24 cellular contexts compared by ENCODE assay signal in genomic region chr6:24961852-24962251, GRCh38. TPM values are rescaled to one million over a fixed set of nuclear protein-coding genes. Genes with fewer than 3 reads are reported as not detected.
DNase-seq lines count a peak whose midpoint lies in the region; ATAC-seq, FAIRE-seq and TF ChIP-seq lines count a peak whose summit lies in the region.
"Had no signal": no experiment of that assay in that cellular context is flagged by ENCODE, and none has a peak within 500 bp of the region (broad histone marks: within the 10 kb centered on the region; RNA-seq: fewer than 3 reads in every experiment).

No MANE protein-coding gene starts in this region.

- intact Hi-C loops in uterus (cut with DNase I; ENCODE audit: low total_unique reads) (no loop called here), upper lobe of right lung (cut with DNase I) (no loop called here)

- no peak overlapping the region for H4K5ac ChIP-seq in H1 (ENCODE audit: insufficient read length, low read depth, low read length)

- no peak for FAIRE-seq in H1 (lab: Jason Lieb, UNC)
- FAIRE-seq: colon had no signal

- peaks cover 25% of the 10 kb centered on the region for H3K9me3 Mint-ChIP-seq in activated naive CD4-positive, alpha-beta T cell treated with anti-CD3 and anti-CD28 coated beads, Interleukin-2, amount 10 ng/mL, durations not matched to agents 7 days and 5 days

- TF ChIP-seq RAD21 in H1 (IDR thresholded peaks at IDR 0.05 in 1 of 2, conservative IDR thresholded peaks at IDR 0.05 in 1 of 2; ENCODE audit: low read depth in 2 of 2, low read length in 2 of 2): no peak

- DNase-seq in activated naive CD4-positive, alpha-beta T cell treated with anti-CD3 and anti-CD28 coated beads, Interleukin-2, amount 10 ng/mL, durations not matched to agents 7 days and 5 days: no peak
- DNase-seq in activated naive CD4-positive, alpha-beta T cell treated with Interleukin-2 at 50 U/mL for 16 hours: no peak
- DNase-seq in NCI-H69 (lab: John Stamatoyannopoulos, UW): peak; percentile 69
- no peak for DNase-seq in H1 (ENCODE audit: low read depth in 1 of 2, low spot score in 2 of 2)
- no peak for DNase-seq in uterus
- no peak for DNase-seq in upper lobe of right lung
- DNase-seq in AML-193 (lab: John Stamatoyannopoulos, UW): no peak
- DNase-seq: activated CD4-positive, alpha-beta T cell treated with anti-CD3 and anti-CD28 coated beads for 1 hour; DMS153; foreskin keratinocyte; H7; Kasumi-1; left lung; NCI-H1930; NCI-H226; NCI-H748 treated with DMSO at 0.1 percent for 48 hours; ovary; RPMI8226; testis had no signal

- ATAC-seq in upper lobe of right lung (no peak), HG03108 (IDR thresholded peaks at IDR 0.05; ENCODE audit: unreplicated experiment) (no peak)
- ATAC-seq: esophagus mucosa, foreskin keratinocyte, left lung had no signal

- H3K27ac Mint-ChIP-seq in activated naive CD4-positive, alpha-beta T cell treated with anti-CD3 and anti-CD28 coated beads, Interleukin-2, amount 10 ng/mL, durations not matched to agents 7 days and 5 days: peak overlapping the region; percentile 13

- no peak overlapping the region for H2AK5ac ChIP-seq in H1 (ENCODE audit: low read depth, low read length)

- H3K23ac ChIP-seq in H1 (ENCODE audit: insufficient read length): no peak overlapping the region

- POLR2A ChIA-PET in H1 (lab: Charles Lee; ENCODE audit: partially characterized antibody): interaction anchor here (2.9 kb wide), 1 partner anchor 18 kb away, joined by 11 read pairs; no protein-coding TSS in a partner anchor

- H3K4me3 ChIP-seq in H1 (ENCODE audit: extremely low read depth in 1 of 4, insufficient read depth in 2 of 4, low read depth in 3 of 4, low read length in 4 of 4) (no peak overlapping the region), uterus (no peak overlapping the region), upper lobe of right lung (no peak overlapping the region)
- H3K4me3 ChIP-seq: left lung, ovary, testis, vagina had no signal

- H3K27me3 ChIP-seq in H1 (replicated peaks in 1 of 4; ENCODE audit: control insufficient read depth in 3 of 4, extremely low read depth in 1 of 4, insufficient read depth in 3 of 4, low read length in 3 of 4): no peaks in the 10 kb centered on the region
- no peaks in the 10 kb centered on the region for H3K27me3 ChIP-seq in uterus
- H3K27me3 ChIP-seq in upper lobe of right lung: no peaks in the 10 kb centered on the region
- H3K27me3 ChIP-seq: left lung, ovary, testis, vagina had no signal

- CTCF ChIA-PET in activated naive CD4-positive, alpha-beta T cell treated with anti-CD3 and anti-CD28 coated beads, Interleukin-2, amount 10 ng/mL, durations not matched to agents 7 days and 5 days (lab: Charles Lee): interaction anchor here (0.7 to 1.3 kb wide), 3 partner anchors 9 to 30 kb away, joined by 3 read pairs; no protein-coding TSS in a partner anchor
- CTCF ChIA-PET in H1 (lab: Charles Lee; ENCODE audit: partially characterized antibody): interaction anchor here (0.6 to 3.6 kb wide), 6 partner anchors 25 to 45 kb away, joined by 3 to 15 read pairs (median 4); partner anchors contain the start of gene RIPOR2

- no peaks in the 10 kb centered on the region for H3K4me1 ChIP-seq in H1 (replicated peaks in 1 of 4; ENCODE audit: control insufficient read depth in 3 of 4, insufficient read depth in 4 of 4, low read length in 3 of 4)
- peaks cover 0 to 4% of the 10 kb centered on the region in 2 donors for H3K4me1 ChIP-seq in uterus
- H3K4me1 ChIP-seq in upper lobe of right lung: no peaks in the 10 kb centered on the region
- H3K4me1 ChIP-seq: foreskin keratinocyte had no signal

- TF ChIP-seq POLR2A in H1 (IDR thresholded peaks at IDR 0.05; ENCODE audit: control extremely low read depth in 1 of 2, low read depth in 2 of 2, low read length in 2 of 2) (no peak), uterus (IDR thresholded peaks at IDR 0.05) (no peak)

- H3K9me3 ChIP-seq in H1 (ENCODE audit: insufficient read depth in 2 of 2, low read depth in 1 of 2, low read length in 1 of 2) (0 out of 4 replicates have a peak, but pooled peaks cover 0 to 2% of the 10 kb centered on the region in 2 experiments), uterus (no peaks in the 10 kb centered on the region), upper lobe of right lung (no peaks in the 10 kb centered on the region)
- H3K9me3 ChIP-seq: left lung, ovary, testis, vagina had no signal

- no peak overlapping the region for H2BK5ac ChIP-seq in H1 (ENCODE audit: low read depth, low read length)

- 75% methylated on average over 5 of the region's 5 CpGs; no CpG with 5 or more reads in 1 of the 2 experiments for WGBS in H1 (ENCODE audit: extremely low coverage in 1 of 2, insufficient coverage in 1 of 2, insufficient read length in 1 of 2, insufficient replicate concordance in 2 of 2, low coverage in 1 of 2, low lambda C conversion rate in 2 of 2, missing lambda C conversion rate in 1 of 2), 2 experiments

- peaks cover 70% of the 10 kb centered on the region for H3K4me1 Mint-ChIP-seq in activated naive CD4-positive, alpha-beta T cell treated with anti-CD3 and anti-CD28 coated beads, Interleukin-2, amount 10 ng/mL, durations not matched to agents 7 days and 5 days

- no peak overlapping the region for H3K4me2 ChIP-seq in H1 (ENCODE audit: insufficient read depth in 1 of 2, low read depth in 2 of 2, low read length in 2 of 2)

- H3K27me3 Mint-ChIP-seq in activated naive CD4-positive, alpha-beta T cell treated with anti-CD3 and anti-CD28 coated beads, Interleukin-2, amount 10 ng/mL, durations not matched to agents 7 days and 5 days: no peaks in the 10 kb centered on the region

- no peaks in the 10 kb centered on the region for H3K79me2 ChIP-seq in H1 (ENCODE audit: control insufficient read depth in 1 of 2, insufficient read depth in 2 of 2, low read length in 2 of 2)

- H3K36me3 ChIP-seq in H1 (ENCODE audit: control insufficient read depth in 2 of 4, insufficient read depth in 4 of 4, low read length in 3 of 4) (no peaks in the 10 kb centered on the region), uterus (no peaks in the 10 kb centered on the region), upper lobe of right lung (no peaks in the 10 kb centered on the region)
- H3K36me3 ChIP-seq: left lung, ovary, vagina had no signal

- no peaks in the 10 kb centered on the region for H3K79me1 ChIP-seq in H1 (ENCODE audit: low read depth, low read length)

- no peak overlapping the region for H2BK15ac ChIP-seq in H1 (ENCODE audit: low read length)

- peaks cover 2% of the 10 kb centered on the region; the same call in 1 of the 2 replicates for H3K23me2 ChIP-seq in H1 (ENCODE audit: low read depth, low read length)

- no peak overlapping the region for H2BK120ac ChIP-seq in H1 (replicated peaks; ENCODE audit: low read depth, low read length)

- no peak overlapping the region for H3K14ac ChIP-seq in H1 (ENCODE audit: insufficient read length)

- H3K27ac ChIP-seq in H1 (ENCODE audit: low read depth, low read length) (no peak overlapping the region), uterus (peak overlapping the region; percentile 85 to 87), upper lobe of right lung (no peak overlapping the region)
- H3K27ac ChIP-seq: foreskin keratinocyte, left lung, ovary, testis, vagina had no signal

- no peak overlapping the region for H3K18ac ChIP-seq in H1 (ENCODE audit: extremely low read depth, low read length)

- peaks cover 58% of the 10 kb centered on the region for H3K36me3 Mint-ChIP-seq in activated naive CD4-positive, alpha-beta T cell treated with anti-CD3 and anti-CD28 coated beads, Interleukin-2, amount 10 ng/mL, durations not matched to agents 7 days and 5 days

- no peak overlapping the region for H3K4ac ChIP-seq in H1 (replicated peaks; ENCODE audit: insufficient read length, low read depth, low read length)

- 0 out of 2 replicates have a peak overlapping the region, but pooled peaks have one; percentile 9 for H2BK20ac ChIP-seq in H1 (ENCODE audit: low read length)

- TF ChIP-seq EP300 in H1 (IDR thresholded peaks at IDR 0.05; ENCODE audit: borderline replicate concordance in 1 of 2, low read depth in 2 of 2, low read length in 2 of 2): no peak

- H4K91ac ChIP-seq in H1 (replicated peaks; ENCODE audit: insufficient read length, low read length): no peak overlapping the region

- H2AFZ ChIP-seq in H1 (ENCODE audit: low read length): no peak overlapping the region

- TF ChIP-seq CTCF in H1 (IDR thresholded peaks at IDR 0.05; ENCODE audit: control extremely low read depth in 1 of 3, insufficient read depth in 1 of 3, low read depth in 1 of 3, low read length in 3 of 3): no peak
- TF ChIP-seq CTCF in uterus (IDR thresholded peaks at IDR 0.05): no peak
- TF ChIP-seq CTCF in upper lobe of right lung (IDR thresholded peaks at IDR 0.05): no peak

- no peaks in the 10 kb centered on the region for H4K20me1 ChIP-seq in H1 (replicated peaks in 1 of 2; ENCODE audit: control insufficient read depth in 1 of 2, insufficient read depth in 2 of 2, low read length in 2 of 2)

- H3K4me3 Mint-ChIP-seq in activated naive CD4-positive, alpha-beta T cell treated with anti-CD3 and anti-CD28 coated beads, Interleukin-2, amount 10 ng/mL, durations not matched to agents 7 days and 5 days: no peak overlapping the region

- H3K56ac ChIP-seq in H1 (replicated peaks; ENCODE audit: insufficient read length, low read depth, low read length): no peak overlapping the region

- H3K9ac ChIP-seq in H1 (replicated peaks in 1 of 4; ENCODE audit: extremely low read depth in 1 of 4, low read depth in 3 of 4, low read length in 3 of 4): no peak overlapping the region

- H4K8ac ChIP-seq in H1 (ENCODE audit: extremely low read depth, insufficient read depth, low read length): 0 out of 2 replicates have a peak overlapping the region, but pooled peaks have one; percentile 20

- H2BK12ac ChIP-seq in H1 (ENCODE audit: low read depth, low read length): no peak overlapping the region

TF ChIP-seq in H1, 55 proteins besides CTCF, POLR2A, EP300 and RAD21 (continues in another document):
- TF ChIP-seq SIX5 (IDR thresholded peaks at IDR 0.05; ENCODE audit: low read depth, low read length): no peak
- TF ChIP-seq JUND (IDR thresholded peaks at IDR 0.05; ENCODE audit: low read length): no peak
- no peak for TF ChIP-seq BRCA1 (IDR thresholded peaks at IDR 0.05; ENCODE audit: low read depth, low read length)
- TF ChIP-seq GTF2F1 (IDR thresholded peaks at IDR 0.05; ENCODE audit: borderline replicate concordance, low read depth, low read length): no peak

RNA-seq across cellular contexts. Expression of gene RIPOR2, which starts 26.1 kb away (rescaled TPM):
- total RNA-seq in H1 (2021; fragmentation: NEBNext Ultra II Directional; extraction: Animal tissue kit (Norgen Biotek cat#: 25700)): 44.5 and 45.6 TPM in 2 replicates
- polyA plus RNA-seq in H1 (2011; rRNA removed): 13.3 and 16.7 TPM in 2 replicates
- 21.7 TPM for polyA plus RNA-seq in H1 (2011; cell fraction: cytosol; rRNA removed)
- 19.6 TPM for polyA plus RNA-seq in H1 (2011; cell fraction: nucleus; rRNA removed)
- polyA plus RNA-seq in H1 (2012, experiment 1 of 2): 21.1 to 34.2 TPM (median 29.2 TPM) in 4 replicates
- polyA plus RNA-seq in H1 (2012, experiment 2 of 2): 9.9 TPM
- polyA plus RNA-seq in H1 (2013, experiment 1 of 2): 22.5 TPM
- polyA plus RNA-seq in H1 (2013, experiment 2 of 2): 22.1 TPM
- polyA minus RNA-seq in H1 (2011; rRNA and poly(A)+ RNA removed): 43.9 and 57.0 TPM in 2 replicates
- polyA minus RNA-seq in H1 (2011; cell fraction: cytosol; rRNA and poly(A)+ RNA removed): 17.9 TPM
- polyA minus RNA-seq in H1 (2011; cell fraction: nucleus; rRNA and poly(A)+ RNA removed): 23.2 TPM
- total RNA-seq in uterus: 100 to 1,000 TPM in 2 of 4 donors, 10 to 100 TPM in 2; 29.0 to 106 (median 80.4) TPM
- 25.6 TPM for total RNA-seq in upper lobe of right lung
- total RNA-seq: G401 had no signal
- polyA plus RNA-seq: foreskin keratinocyte had no signal

Comparison
In these comparisons a context has a peak if more than half of its experiments do, and no peak if none do; other contexts are left out.
1. H3K27ac ChIP-seq: peak in uterus (2 of 2); none in H1 (single experiment) and upper lobe of right lung (single experiment).